9 cellular contexts compared by ENCODE assay signal in the genomic region with DNA sequence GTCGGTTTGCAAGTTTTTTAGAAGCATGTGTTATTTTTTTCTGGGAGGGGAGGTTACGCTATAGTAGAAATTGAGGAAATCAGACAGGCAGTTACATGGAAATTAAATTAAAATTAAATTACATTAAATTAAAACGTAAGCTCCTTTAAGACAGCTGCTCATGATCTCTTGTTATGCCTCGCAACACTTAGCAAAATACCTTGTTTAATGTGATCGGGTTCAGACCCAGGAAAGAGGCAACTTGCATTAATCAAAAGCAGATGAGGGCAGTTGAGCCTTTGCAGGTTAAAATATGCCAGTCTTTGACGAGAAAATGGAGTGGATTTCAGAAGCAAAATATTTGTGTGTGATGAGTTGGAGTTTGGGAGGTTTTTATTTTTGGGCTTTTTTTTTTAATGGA.
"Had no signal": no experiment of that assay in that cellular context is flagged by ENCODE, and none has a peak within 500 bp of the region (broad histone marks: within the 10 kb centered on the region; RNA-seq: fewer than 3 reads in every experiment).

No MANE protein-coding gene starts in this region.

- H2AFZ ChIP-seq: GM23248 had no signal

- H3K36me3 ChIP-seq: HAP-1 had no signal

- H3K9me3 ChIP-seq: HAP-1 had no signal

- DNase-seq: GM23248, GOT3, H7, HFFc6 had no signal

- H3K4me3 ChIP-seq: GM23248, HAP-1, K562 had no signal

- H3K4me1 ChIP-seq: HAP-1 had no signal

- ATAC-seq: HCT116, HepG2, K562 had no signal

- H3K27ac ChIP-seq: GM23248, HL-60 had no signal

- H3K9ac ChIP-seq: GM23248 had no signal
